Comparison of ENCODE assay signal across 21 cellular contexts in genomic region chr20:4318891-4319290, GRCh38.
"Had no signal": no experiment of that assay in that cellular context is flagged by ENCODE, and none has a peak within 500 bp of the region (broad histone marks: within the 10 kb centered on the region; RNA-seq: fewer than 3 reads in every experiment).

No MANE protein-coding gene starts in this region.

- H3K27ac ChIP-seq: SJSA1, SK-N-MC had no signal

- DNase-seq: KBM-7, MG63, NCI-H1092, NCI-H1105 treated with DMSO at 0.1 percent for 48 hours, NCI-H1417 treated with DMSO at 0.1 percent for 48 hours, NCI-H146, NCI-H1694 treated with DMSO at 0.1 percent for 48 hours, NCI-H1930, NCI-H2081, NCI-H2171, NCI-H226, NCI-H446, NCI-H510A, NCI-H524 treated with DMSO at 0.1 percent for 48 hours, NCI-H69, NCI-H774, Right ventricle myocardium superior, RPMI8226, SIG-M5 had no signal

- H3K4me3 ChIP-seq: MG63, SJSA1, SK-N-MC had no signal

- H3K27me3 ChIP-seq: MG63 had no signal

- H3K36me3 ChIP-seq: MG63, SJSA1 had no signal

- H3K4me1 ChIP-seq: SJSA1 had no signal

- H3K9me3 ChIP-seq: MG63, SJSA1 had no signal
